ENCODE assay signal across 16 cellular contexts in the genomic region with DNA sequence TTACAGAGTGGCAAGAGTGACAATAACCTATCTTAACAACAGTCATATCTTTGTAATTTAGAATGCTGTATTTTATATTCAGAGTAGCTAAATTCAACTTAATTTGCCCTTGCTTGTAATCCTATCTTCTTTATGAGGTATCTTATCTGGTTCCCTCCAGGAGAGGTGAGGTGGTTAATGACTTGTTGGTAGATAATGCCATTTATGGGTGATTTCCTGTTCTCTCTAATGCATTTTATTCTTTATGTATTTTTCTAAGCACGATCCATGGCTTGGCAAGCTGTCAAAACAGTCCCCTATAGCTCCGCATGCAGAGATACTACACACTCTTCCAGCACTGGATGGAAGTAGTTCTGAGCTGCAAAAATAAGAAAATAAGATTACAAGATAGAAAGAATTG.
"Had no signal": no experiment of that assay in that cellular context is flagged by ENCODE, and none has a peak within 500 bp of the region (broad histone marks: within the 10 kb centered on the region; RNA-seq: fewer than 3 reads in every experiment).

No MANE protein-coding gene starts in this region.

- ATAC-seq: activated T-cell treated with anti-CD3 and anti-CD28 coated beads, Interleukin-2, amount 50 U/mL, for 72 hours; foreskin keratinocyte; left colon; mucosa of descending colon; sciatic nerve; stimulated activated memory B cell treated with anti-CD40 and anti-IgM and Interleukin-4, amounts not matched to agents 10 μg/mL and 1 μg/mL and 100 μg/mL, for 72 hours had no signal

- DNase-seq: activated CD4-positive, alpha-beta memory T cell treated with anti-CD3 and anti-CD28 coated beads for 36 hours; activated CD4-positive, alpha-beta T cell treated with anti-CD3 and anti-CD28 coated beads for 48 hours; activated effector memory CD4-positive, alpha-beta T cell treated with Interleukin-2 at 50 U/mL for 16 hours; activated naive CD4-positive, alpha-beta T cell treated with anti-CD3 and anti-CD28 coated beads for 36 hours; activated naive CD8-positive, alpha-beta T cell treated with anti-CD3 and anti-CD28 coated beads, Interleukin-2, amount 10 ng/mL, durations not matched to agents 7 days and 5 days; activated T-cell treated with anti-CD3 and anti-CD28 coated beads, Interleukin-2, amount 50 U/mL, for 72 hours; amniotic stem cell; effector memory CD4-positive, alpha-beta T cell; foreskin keratinocyte; left colon; mucosa of descending colon; small intestine; stomach; transverse colon had no signal
